In genomic region chr9:126125177-126125576, GRCh38 we compare ENCODE assay signal across 30 cellular contexts.
DNase-seq lines count a peak whose midpoint lies in the region; ATAC-seq, FAIRE-seq and TF ChIP-seq lines count a peak whose summit lies in the region.
"Had no signal": no experiment of that assay in that cellular context is flagged by ENCODE, and none has a peak within 500 bp of the region (broad histone marks: within the 10 kb centered on the region; RNA-seq: fewer than 3 reads in every experiment).

No MANE protein-coding gene starts in this region.

- FAIRE-seq in endometrium (lab: Jason Lieb, UNC) = peak; percentile 39
- FAIRE-seq: astrocyte, GM18507, islet of Langerhans, K562 had no signal

- H3K27ac Mint-ChIP-seq in activated T-helper 1 cell treated with anti-CD3 and anti-CD28 coated beads, Interleukin-12 subunit alpha, Interleukin-12 subunit beta, Interleukin-2, Interleukin-4 antibody, amounts not matched to agents 30 ng/mL and 10 ng/mL and 1 ng/mL, durations not matched to agents 14 hours and 24 hours and 36 hours = no peak overlapping the region
- H3K27ac Mint-ChIP-seq: activated naive CD4-positive, alpha-beta T cell treated with anti-CD3 and anti-CD28 coated beads, Interleukin-2, amount 50 U/mL, for 72 hours; activated T-helper 17 cell treated with anti-CD3 and anti-CD28 coated beads, Interleukin-2, amount 50 U/mL, for 72 hours; B cell; T-helper 2 cell treated with Interferon-gamma antibody and Interleukin-4, amounts not matched to agents 5 μg/mL and 100 μg/mL, for 36 hours; type B pancreatic cell had no signal

- H3K27ac ChIP-seq in heart right ventricle = no peak overlapping the region
- H3K27ac ChIP-seq in lung (ENCODE audit: low read depth in 1 of 2, low read length in 1 of 2) = no peak overlapping the region
- H3K27ac ChIP-seq in stomach smooth muscle (ENCODE audit: low read length) = peak overlapping the region; percentile 41
- H3K27ac ChIP-seq: 22Rv1, gastrocnemius medialis, RWPE1 had no signal

- 32 to 41% methylated on average over 8 of the region's 8 CpGs for WGBS in heart right ventricle, 2 donors
- WGBS in lung, 2 donors = 53 to 67% methylated on average over 8 of the region's 8 CpGs

- no peaks in the 10 kb centered on the region for H3K36me3 ChIP-seq in heart right ventricle
- no peaks in the 10 kb centered on the region for H3K36me3 ChIP-seq in lung (ENCODE audit: control insufficient read depth in 2 of 2, insufficient read depth in 2 of 2, low read length in 2 of 2)
- H3K36me3 ChIP-seq in stomach smooth muscle (ENCODE audit: control insufficient read depth in 2 of 2, insufficient read depth in 2 of 2, low read length in 2 of 2) = no peaks in the 10 kb centered on the region
- H3K36me3 ChIP-seq: gastrocnemius medialis had no signal

- intact Hi-C loops in Right ventricle myocardium inferior (cut with DNase I) = no loop called here
- intact Hi-C loops in heart right ventricle (cut with DNase I) = no loop called here
- intact Hi-C loops in activated T-helper 1 cell treated with anti-CD3 and anti-CD28 coated beads, Interleukin-12 subunit alpha, Interleukin-12 subunit beta, Interleukin-2, Interleukin-4 antibody, amounts not matched to agents 30 ng/mL and 10 ng/mL and 1 ng/mL, durations not matched to agents 14 hours and 24 hours and 36 hours (cut with micrococcal nuclease) = no loop called here

- H3K4me1 ChIP-seq in heart right ventricle (peaks cover 0 to 3% (median 0%) of the 10 kb centered on the region in 9 donors), lung (ENCODE audit: control insufficient read depth in 2 of 2, insufficient read depth in 2 of 2, low read length in 2 of 2) (peaks cover 0 to 5% of the 10 kb centered on the region in 2 donors), stomach smooth muscle (ENCODE audit: control insufficient read depth, insufficient read depth, low read length) (peaks cover 28% of the 10 kb centered on the region)
- H3K4me1 ChIP-seq: gastrocnemius medialis had no signal

- TF ChIP-seq CTCF in heart right ventricle (IDR thresholded peaks at IDR 0.05) (no peak), lung (IDR thresholded peaks at IDR 0.05; ENCODE audit: control extremely low read depth, extremely low read depth) (no peak)

- H3K27me3 Mint-ChIP-seq in activated T-helper 1 cell treated with anti-CD3 and anti-CD28 coated beads, Interleukin-12 subunit alpha, Interleukin-12 subunit beta, Interleukin-2, Interleukin-4 antibody, amounts not matched to agents 30 ng/mL and 10 ng/mL and 1 ng/mL, durations not matched to agents 14 hours and 24 hours and 36 hours (ENCODE audit: insufficient read depth) = peaks cover 7% of the 10 kb centered on the region

- no peaks in the 10 kb centered on the region for H3K36me3 Mint-ChIP-seq in activated T-helper 1 cell treated with anti-CD3 and anti-CD28 coated beads, Interleukin-12 subunit alpha, Interleukin-12 subunit beta, Interleukin-2, Interleukin-4 antibody, amounts not matched to agents 30 ng/mL and 10 ng/mL and 1 ng/mL, durations not matched to agents 14 hours and 24 hours and 36 hours (ENCODE audit: low read depth)
- H3K36me3 Mint-ChIP-seq: activated naive CD4-positive, alpha-beta T cell treated with anti-CD3 and anti-CD28 coated beads, Interleukin-2, amount 50 U/mL, for 72 hours; type B pancreatic cell had no signal

- DNase-seq in Right ventricle myocardium inferior (ENCODE audit: missing footprints) (no peak), heart right ventricle (no peak), lung (ENCODE audit: low spot score) (peak; percentile 11), activated T-cell treated with anti-CD3 and anti-CD28 coated beads for 4 hours (no peak)
- no peak for DNase-seq in activated T-helper 1 cell treated with anti-CD3 and anti-CD28 coated beads, Interleukin-12 subunit alpha, Interleukin-12 subunit beta, Interleukin-2, Interleukin-4 antibody, amounts not matched to agents 30 ng/mL and 10 ng/mL and 1 ng/mL, durations not matched to agents 14 hours and 24 hours and 36 hours (ENCODE audit: low spot score)
- DNase-seq: activated CD4-positive, alpha-beta T cell treated with anti-CD3 and anti-CD28 coated beads, Interleukin-2, amount 50 U/mL, for 1 hour; DMS53; gastrocnemius medialis; GDM1; mammary epithelial cell; naive thymus-derived CD4-positive, alpha-beta T cell; NCI-H1105 treated with DMSO at 0.1 percent for 48 hours; NCI-H345; NCI-H748 treated with DMSO at 0.1 percent for 48 hours; retina; stimulated activated naive CD8-positive, alpha-beta T cell treated with anti-CD3 and anti-CD28 coated beads, Interleukin-15, Interleukin-2, amounts not matched to agents 100 U/mL and 50 U/mL, for 24 hours had no signal

- H3K4me3 ChIP-seq in heart right ventricle = peak overlapping the region in 5 of 10 donors; percentile 15 to 38 (median 26)
- no peak overlapping the region for H3K4me3 ChIP-seq in lung
- H3K4me3 ChIP-seq in stomach smooth muscle (ENCODE audit: low read length in 2 of 2) = peak overlapping the region; percentile 38 to 64
- H3K4me3 ChIP-seq: gastrocnemius medialis, K562 had no signal

- peak overlapping the region; percentile 13 to 17 for H3K9ac ChIP-seq in stomach smooth muscle (ENCODE audit: low read length in 2 of 2)

- no peak overlapping the region for H3K4me3 Mint-ChIP-seq in activated T-helper 1 cell treated with anti-CD3 and anti-CD28 coated beads, Interleukin-12 subunit alpha, Interleukin-12 subunit beta, Interleukin-2, Interleukin-4 antibody, amounts not matched to agents 30 ng/mL and 10 ng/mL and 1 ng/mL, durations not matched to agents 14 hours and 24 hours and 36 hours
- H3K4me3 Mint-ChIP-seq: activated T-helper 17 cell treated with anti-CD3 and anti-CD28 coated beads, Interleukin-2, amount 50 U/mL, for 72 hours; B cell; naive thymus-derived CD4-positive, alpha-beta T cell; T-helper 2 cell treated with Interferon-gamma antibody and Interleukin-4, amounts not matched to agents 5 μg/mL and 100 μg/mL, for 36 hours; type B pancreatic cell had no signal

- H3K9me3 Mint-ChIP-seq in activated T-helper 1 cell treated with anti-CD3 and anti-CD28 coated beads, Interleukin-12 subunit alpha, Interleukin-12 subunit beta, Interleukin-2, Interleukin-4 antibody, amounts not matched to agents 30 ng/mL and 10 ng/mL and 1 ng/mL, durations not matched to agents 14 hours and 24 hours and 36 hours = no peaks in the 10 kb centered on the region
- H3K9me3 Mint-ChIP-seq: activated naive CD4-positive, alpha-beta T cell treated with anti-CD3 and anti-CD28 coated beads, Interleukin-2, amount 50 U/mL, for 72 hours; activated T-helper 17 cell treated with anti-CD3 and anti-CD28 coated beads, Interleukin-2, amount 50 U/mL, for 72 hours; T-helper 2 cell treated with Interferon-gamma antibody and Interleukin-4, amounts not matched to agents 5 μg/mL and 100 μg/mL, for 36 hours; type B pancreatic cell had no signal

- H3K27me3 ChIP-seq in heart right ventricle (peaks cover 0 to 9% (median 0%) of the 10 kb centered on the region in 7 donors), lung (ENCODE audit: control insufficient read depth, insufficient read depth) (no peaks in the 10 kb centered on the region), stomach smooth muscle (ENCODE audit: control insufficient read depth in 1 of 2, insufficient read depth in 2 of 2, low read length in 2 of 2) (no peaks in the 10 kb centered on the region)

- ATAC-seq in Right ventricle myocardium inferior (peak; percentile 40), heart right ventricle (no peak), lung (ENCODE audit: insufficient read depth, low FRiP score) (no peak), GM19023 (IDR thresholded peaks at IDR 0.05; ENCODE audit: unreplicated experiment) (no peak)
- ATAC-seq: activated naive CD4-positive, alpha-beta T cell treated with anti-CD3 and anti-CD28 coated beads, Interleukin-2, amount 50 U/mL, for 72 hours; activated T-helper 17 cell treated with anti-CD3 and anti-CD28 coated beads, Interleukin-2, amount 50 U/mL, for 72 hours; gastrocnemius medialis; K562; naive thymus-derived CD4-positive, alpha-beta T cell; stimulated activated naive CD8-positive, alpha-beta T cell treated with anti-CD3 and anti-CD28 coated beads, Interleukin-15, Interleukin-2, amounts not matched to agents 100 U/mL and 50 U/mL, for 24 hours had no signal

- H3K4me1 Mint-ChIP-seq in activated T-helper 1 cell treated with anti-CD3 and anti-CD28 coated beads, Interleukin-12 subunit alpha, Interleukin-12 subunit beta, Interleukin-2, Interleukin-4 antibody, amounts not matched to agents 30 ng/mL and 10 ng/mL and 1 ng/mL, durations not matched to agents 14 hours and 24 hours and 36 hours (ENCODE audit: low read depth) = no peaks in the 10 kb centered on the region
- H3K4me1 Mint-ChIP-seq: activated T-helper 17 cell treated with anti-CD3 and anti-CD28 coated beads, Interleukin-2, amount 50 U/mL, for 72 hours; B cell had no signal

- H3K9me3 ChIP-seq in heart right ventricle = no peaks in the 10 kb centered on the region
- peaks cover 0 to 4% of the 10 kb centered on the region in 2 donors for H3K9me3 ChIP-seq in lung (ENCODE audit: control insufficient read depth in 2 of 2, insufficient read depth in 1 of 2, low read length in 1 of 2)
- no peaks in the 10 kb centered on the region for H3K9me3 ChIP-seq in stomach smooth muscle (ENCODE audit: control insufficient read depth in 2 of 2, low read length in 2 of 2)
- H3K9me3 ChIP-seq: gastrocnemius medialis had no signal
